ENCODE assay signal across 1 cellular context in genomic region chr6:39231844-39232243, GRCh38.
A peak's percentile ranks its signal among the peaks of the same experiment; 100 is the strongest.
TF ChIP-seq lines count a peak whose summit lies in the region.

No MANE protein-coding gene starts in this region.

TF ChIP-seq in H1, 55 proteins besides CTCF, POLR2A, EP300 and RAD21:
- TF ChIP-seq CHD1 (IDR thresholded peaks at IDR 0.05; ENCODE audit: low read depth, low read length), result no peak
- TF ChIP-seq NANOG (IDR thresholded peaks at IDR 0.05; ENCODE audit: insufficient read depth, low read depth, low read length, poor library complexity, severe bottlenecking), result no peak
- no peak for TF ChIP-seq ZNF274 (IDR thresholded peaks at IDR 0.05; ENCODE audit: borderline replicate concordance, extremely low read depth, low read length)
- no peak for TF ChIP-seq GTF2F1 (IDR thresholded peaks at IDR 0.05; ENCODE audit: borderline replicate concordance, low read depth, low read length)
- TF ChIP-seq USF2 (IDR thresholded peaks at IDR 0.05; ENCODE audit: low read length), result no peak
- TF ChIP-seq HDAC2 (IDR thresholded peaks at IDR 0.05; ENCODE audit: borderline replicate concordance in 1 of 2, low read depth in 2 of 2, low read length in 2 of 2), result no peak
- TF ChIP-seq SP2 (IDR thresholded peaks at IDR 0.05; ENCODE audit: low read length), result no peak
- TF ChIP-seq TAF1 (IDR thresholded peaks at IDR 0.05; ENCODE audit: low read depth, low read length), result 0 out of 2 replicates have a peak, but pooled peaks have one; percentile 32
- no peak for TF ChIP-seq HDAC6 (IDR thresholded peaks at IDR 0.05; ENCODE audit: low read depth, low read length)
- no peak for TF ChIP-seq PHF8 (conservative IDR thresholded peaks at IDR 0.05; ENCODE audit: low read depth, low read length)
- no peak for TF ChIP-seq CHD7 (IDR thresholded peaks at IDR 0.05; ENCODE audit: insufficient replicate concordance, low read length)
- peak; percentile 44; the same call in 1 of the 2 replicates for TF ChIP-seq POLR2AphosphoS5 (IDR thresholded peaks at IDR 0.05; ENCODE audit: low read depth, low read length)
- TF ChIP-seq SP4 (IDR thresholded peaks at IDR 0.05; ENCODE audit: low read length), result no peak
- no peak for TF ChIP-seq TEAD4 (IDR thresholded peaks at IDR 0.05; ENCODE audit: low read depth, low read length)
- TF ChIP-seq JUN (IDR thresholded peaks at IDR 0.05; ENCODE audit: low read depth, low read length), result no peak
- TF ChIP-seq JUND (IDR thresholded peaks at IDR 0.05; ENCODE audit: low read length), result no peak
- no peak for TF ChIP-seq RNF2 (IDR thresholded peaks at IDR 0.05; ENCODE audit: borderline replicate concordance, low read depth, low read length, missing control alignments, poor library complexity, severe bottlenecking)
- no peak for TF ChIP-seq SIX5 (IDR thresholded peaks at IDR 0.05; ENCODE audit: low read depth, low read length)
- TF ChIP-seq POU5F1 (IDR thresholded peaks at IDR 0.05; ENCODE audit: low read depth, low read length), result no peak
- TF ChIP-seq MAX (IDR thresholded peaks at IDR 0.05), result no peak; the same call in 1 of the 2 replicates
- TF ChIP-seq RXRA (IDR thresholded peaks at IDR 0.05; ENCODE audit: insufficient read depth, low read depth, low read length), result no peak
- TF ChIP-seq NRF1 (IDR thresholded peaks at IDR 0.05; ENCODE audit: low read depth, low read length), result no peak
- TF ChIP-seq SP1 (IDR thresholded peaks at IDR 0.05; ENCODE audit: low read depth, low read length), result peak; percentile 56; the same call in 1 of the 2 replicates
- peak; percentile 77 for TF ChIP-seq ASH2L (IDR thresholded peaks at IDR 0.05; ENCODE audit: low read length)
- TF ChIP-seq CBX8 (IDR thresholded peaks at IDR 0.05; ENCODE audit: borderline replicate concordance, low read depth, low read length), result no peak
